In the genomic region with DNA sequence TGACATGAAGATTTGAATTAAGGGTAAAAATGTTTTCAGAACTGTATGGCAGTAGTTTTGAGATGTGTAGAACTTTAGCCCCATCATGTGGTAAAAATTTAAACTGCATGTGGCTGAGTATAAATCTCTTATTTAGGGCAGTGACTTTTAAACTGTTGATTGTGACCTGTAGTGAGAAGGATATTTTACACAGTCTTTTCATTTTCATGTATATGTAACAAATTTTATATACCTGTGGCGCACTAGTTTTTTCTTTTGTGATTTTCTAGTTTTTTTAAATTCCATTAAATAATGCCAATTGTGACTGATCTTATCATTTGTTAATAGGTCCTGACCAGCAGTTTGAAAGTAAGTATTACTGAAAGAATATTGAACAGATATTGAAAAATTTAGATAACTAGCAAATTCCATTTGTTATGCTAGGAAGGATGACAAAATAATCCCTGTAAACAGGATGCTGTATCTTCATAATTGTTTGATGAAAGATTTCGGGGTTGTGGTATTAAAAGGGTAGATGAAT, we compare ENCODE assay signal across 8 cellular contexts. TPM values are rescaled to one million over a fixed set of nuclear protein-coding genes. Genes with fewer than 3 reads are reported as not detected.
DNase-seq lines count a peak whose midpoint lies in the region; ATAC-seq and TF ChIP-seq lines count a peak whose summit lies in the region.

No MANE protein-coding gene starts in this region.

- H3K4me1 Mint-ChIP-seq in effector memory CD8-positive, alpha-beta T cell (ENCODE audit: low read depth in 2 of 2): peaks cover 15 to 42% of the 10 kb centered on the region in 2 donors

- H3K9me3 ChIP-seq in mesenchymal stem cell (ENCODE audit: control insufficient read depth, low read length): no peaks in the 10 kb centered on the region

- no peak overlapping the region for H2AK5ac ChIP-seq in mesenchymal stem cell (ENCODE audit: low read length, severe bottlenecking)

- no peak overlapping the region for H2BK120ac ChIP-seq in mesenchymal stem cell (ENCODE audit: low read depth, low read length)

- H3K36me3 Mint-ChIP-seq in effector memory CD8-positive, alpha-beta T cell (ENCODE audit: insufficient read depth): peaks cover 71% of the 10 kb centered on the region

- no peak for DNase-seq in BJ (ENCODE audit: low read depth)
- peak; percentile 61 to 71 (median 66) for DNase-seq in effector memory CD8-positive, alpha-beta T cell
- DNase-seq in mesenchymal stem cell: peak; percentile 75
- no peak for DNase-seq in activated CD4-positive, alpha-beta T cell treated with anti-CD3 and anti-CD28 coated beads, Interleukin-2, amount 50 U/mL, for 1 hour

- no peak overlapping the region for H3K23ac ChIP-seq in mesenchymal stem cell (ENCODE audit: low read length in 2 of 2)

- ATAC-seq in SK-N-SH treated with all-trans-retinoic acid at 6 μM for 48 hours (peak; percentile 86), GM18909 (IDR thresholded peaks at IDR 0.05; ENCODE audit: poor library complexity, unreplicated experiment) (no peak)
- peak; percentile 83 for ATAC-seq in effector memory CD8-positive, alpha-beta T cell (replicated peaks)

- H3K4ac ChIP-seq in mesenchymal stem cell (ENCODE audit: low read depth in 1 of 2, low read length in 2 of 2): no peak overlapping the region

- no peak overlapping the region for H2BK12ac ChIP-seq in mesenchymal stem cell (ENCODE audit: low read length in 2 of 2)

- H3K36me3 ChIP-seq in BJ (ENCODE audit: control insufficient read depth, insufficient read depth, low read length) (no peaks in the 10 kb centered on the region), KMS-11 (ENCODE audit: insufficient read depth) (peaks cover 5% of the 10 kb centered on the region; the same call in 1 of the 2 replicates), mesenchymal stem cell (ENCODE audit: control insufficient read depth in 1 of 2, insufficient read depth in 2 of 2, low read depth in 1 of 2, low read length in 2 of 2) (peaks cover 7 to 13% of the 10 kb centered on the region in 2 experiments)

- CTCF ChIA-PET in BJ (lab: Yijun Ruan, JAX): interaction anchor here (2.2 kb wide), 1 partner anchor 383 kb away, joined by 5 read pairs; no protein-coding TSS in a partner anchor

- peaks cover 68% of the 10 kb centered on the region for H3K4me1 ChIP-seq in KMS-11 (ENCODE audit: low read depth, poor library complexity, severe bottlenecking)
- peaks cover 7% of the 10 kb centered on the region for H3K4me1 ChIP-seq in mesenchymal stem cell (ENCODE audit: control insufficient read depth, insufficient read depth, low read depth, low read length)

- H3K27me3 ChIP-seq in BJ (ENCODE audit: control insufficient read depth, insufficient read depth, low read length): no peaks in the 10 kb centered on the region
- no peaks in the 10 kb centered on the region for H3K27me3 ChIP-seq in KMS-11 (ENCODE audit: insufficient read depth, low read depth)
- no peaks in the 10 kb centered on the region for H3K27me3 ChIP-seq in mesenchymal stem cell (ENCODE audit: control insufficient read depth in 1 of 2, insufficient read depth in 1 of 2, low read length in 2 of 2)

- peak overlapping the region; percentile 56 to 78 for H3K27ac Mint-ChIP-seq in effector memory CD8-positive, alpha-beta T cell

- TF ChIP-seq CTCF in BJ (IDR thresholded peaks at IDR 0.05; ENCODE audit: insufficient read depth, low read depth, low read length) (peak; percentile 69), GM12875 (IDR thresholded peaks at IDR 0.05; ENCODE audit: borderline replicate concordance, insufficient read depth, low read depth, low read length) (peak; percentile 40; the same call in 1 of the 2 replicates), KMS-11 (conservative IDR thresholded peaks at IDR 0.05; ENCODE audit: low read depth, low read length) (peak; percentile 95)

- no peak overlapping the region for H2AFZ ChIP-seq in KMS-11 (ENCODE audit: low read depth)
- no peak overlapping the region for H2AFZ ChIP-seq in mesenchymal stem cell (ENCODE audit: low read depth, low read length)

- 97% methylated on average over 1 of the region's 2 CpGs for WGBS in mesenchymal stem cell

- peak overlapping the region; percentile 13; the same call in 1 of the 2 replicates for H3K4me2 ChIP-seq in KMS-11
- H3K4me2 ChIP-seq in mesenchymal stem cell (ENCODE audit: low read length, poor library complexity, severe bottlenecking): no peak overlapping the region

- no peak overlapping the region for H3K18ac ChIP-seq in mesenchymal stem cell (ENCODE audit: low read depth in 1 of 2, low read length in 2 of 2)

- no peak overlapping the region for H3K4me3 ChIP-seq in BJ (ENCODE audit: low read depth, low read length)
- H3K4me3 ChIP-seq in GM12875 (ENCODE audit: low read depth, low read length): no peak overlapping the region
- H3K4me3 ChIP-seq in KMS-11 (IDR thresholded peaks at IDR 0.05; ENCODE audit: insufficient read depth, low read depth, low read length): no peak overlapping the region
- H3K4me3 ChIP-seq in mesenchymal stem cell (ENCODE audit: insufficient read depth in 1 of 2, low read depth in 1 of 2, low read length in 2 of 2): no peak overlapping the region

- peak overlapping the region; percentile 66; the same call in 1 of the 2 replicates for H3K27ac ChIP-seq in KMS-11
- no peak overlapping the region for H3K27ac ChIP-seq in mesenchymal stem cell (ENCODE audit: low read length, poor library complexity, severe bottlenecking)

- H3K9ac ChIP-seq in KMS-11 (no peak overlapping the region), mesenchymal stem cell (ENCODE audit: low read length) (peak overlapping the region; percentile 55)

- H4K8ac ChIP-seq in mesenchymal stem cell (ENCODE audit: low read length): no peak overlapping the region

- H3K14ac ChIP-seq in mesenchymal stem cell (ENCODE audit: low read length in 2 of 2): no peak overlapping the region

- H2BK15ac ChIP-seq in mesenchymal stem cell (ENCODE audit: low read depth, poor library complexity, severe bottlenecking): no peak overlapping the region

- peaks cover 97% of the 10 kb centered on the region for H3K79me2 ChIP-seq in KMS-11 (ENCODE audit: insufficient read depth, low read depth)

- no peak overlapping the region for H2BK5ac ChIP-seq in mesenchymal stem cell (ENCODE audit: low read depth, low read length, poor library complexity, severe bottlenecking)

- H3K4me3 Mint-ChIP-seq in effector memory CD8-positive, alpha-beta T cell: peak overlapping the region in 1 of 2 donors; percentile 5

- no peaks in the 10 kb centered on the region for H3K27me3 Mint-ChIP-seq in effector memory CD8-positive, alpha-beta T cell

- POLR2A ChIA-PET in BJ (lab: Charles Lee): no interaction called here

- no peak overlapping the region for H4K91ac ChIP-seq in mesenchymal stem cell (ENCODE audit: low read length)

- H4K20me1 ChIP-seq in KMS-11 (ENCODE audit: insufficient read depth): peaks cover 18% of the 10 kb centered on the region

- H3K9me3 Mint-ChIP-seq in effector memory CD8-positive, alpha-beta T cell: no peaks in the 10 kb centered on the region

- H3K79me1 ChIP-seq in mesenchymal stem cell (replicated peaks; ENCODE audit: low read length, poor library complexity, severe bottlenecking): peaks cover 13% of the 10 kb centered on the region

TF ChIP-seq in SK-N-SH treated with all-trans-retinoic acid at 6 μM for 48 hours, 23 proteins besides CTCF, POLR2A, EP300 and RAD21 (continues in another document):
- TF ChIP-seq ZFP3 (CRISPR knock-in tag; IDR thresholded peaks at IDR 0.05) (no peak), BACH2 (CRISPR knock-in tag; IDR thresholded peaks at IDR 0.05; ENCODE audit: borderline replicate concordance) (no peak), CSDC2 (CRISPR knock-in tag; IDR thresholded peaks at IDR 0.05) (no peak), ZNF70 (CRISPR knock-in tag; IDR thresholded peaks at IDR 0.05) (no peak)
- TF ChIP-seq, protein P1, sequence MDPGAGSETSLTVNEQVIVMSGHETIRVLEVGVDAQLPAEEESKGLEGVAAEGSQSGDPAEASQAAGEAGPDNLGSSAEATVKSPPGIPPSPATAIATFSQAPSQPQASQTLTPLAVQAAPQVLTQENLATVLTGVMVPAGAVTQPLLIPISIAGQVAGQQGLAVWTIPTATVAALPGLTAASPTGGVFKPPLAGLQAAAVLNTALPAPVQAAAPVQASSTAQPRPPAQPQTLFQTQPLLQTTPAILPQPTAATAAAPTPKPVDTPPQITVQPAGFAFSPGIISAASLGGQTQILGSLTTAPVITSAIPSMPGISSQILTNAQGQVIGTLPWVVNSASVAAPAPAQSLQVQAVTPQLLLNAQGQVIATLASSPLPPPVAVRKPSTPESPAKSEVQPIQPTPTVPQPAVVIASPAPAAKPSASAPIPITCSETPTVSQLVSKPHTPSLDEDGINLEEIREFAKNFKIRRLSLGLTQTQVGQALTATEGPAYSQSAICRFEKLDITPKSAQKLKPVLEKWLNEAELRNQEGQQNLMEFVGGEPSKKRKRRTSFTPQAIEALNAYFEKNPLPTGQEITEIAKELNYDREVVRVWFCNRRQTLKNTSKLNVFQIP (CRISPR knock-in tag; IDR thresholded peaks at IDR 0.05; ENCODE audit: borderline replicate concordance, low read depth): no peak
- TF ChIP-seq, protein P2, sequence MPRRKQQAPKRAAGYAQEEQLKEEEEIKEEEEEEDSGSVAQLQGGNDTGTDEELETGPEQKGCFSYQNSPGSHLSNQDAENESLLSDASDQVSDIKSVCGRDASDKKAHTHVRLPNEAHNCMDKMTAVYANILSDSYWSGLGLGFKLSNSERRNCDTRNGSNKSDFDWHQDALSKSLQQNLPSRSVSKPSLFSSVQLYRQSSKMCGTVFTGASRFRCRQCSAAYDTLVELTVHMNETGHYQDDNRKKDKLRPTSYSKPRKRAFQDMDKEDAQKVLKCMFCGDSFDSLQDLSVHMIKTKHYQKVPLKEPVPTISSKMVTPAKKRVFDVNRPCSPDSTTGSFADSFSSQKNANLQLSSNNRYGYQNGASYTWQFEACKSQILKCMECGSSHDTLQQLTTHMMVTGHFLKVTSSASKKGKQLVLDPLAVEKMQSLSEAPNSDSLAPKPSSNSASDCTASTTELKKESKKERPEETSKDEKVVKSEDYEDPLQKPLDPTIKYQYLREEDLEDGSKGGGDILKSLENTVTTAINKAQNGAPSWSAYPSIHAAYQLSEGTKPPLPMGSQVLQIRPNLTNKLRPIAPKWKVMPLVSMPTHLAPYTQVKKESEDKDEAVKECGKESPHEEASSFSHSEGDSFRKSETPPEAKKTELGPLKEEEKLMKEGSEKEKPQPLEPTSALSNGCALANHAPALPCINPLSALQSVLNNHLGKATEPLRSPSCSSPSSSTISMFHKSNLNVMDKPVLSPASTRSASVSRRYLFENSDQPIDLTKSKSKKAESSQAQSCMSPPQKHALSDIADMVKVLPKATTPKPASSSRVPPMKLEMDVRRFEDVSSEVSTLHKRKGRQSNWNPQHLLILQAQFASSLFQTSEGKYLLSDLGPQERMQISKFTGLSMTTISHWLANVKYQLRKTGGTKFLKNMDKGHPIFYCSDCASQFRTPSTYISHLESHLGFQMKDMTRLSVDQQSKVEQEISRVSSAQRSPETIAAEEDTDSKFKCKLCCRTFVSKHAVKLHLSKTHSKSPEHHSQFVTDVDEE (CRISPR knock-in tag; IDR thresholded peaks at IDR 0.05): no peak

RNA-seq across cellular contexts. Expression of a gene that starts 47.2 kb away (rescaled TPM):
- 13.1 and 34.0 TPM in 2 replicates for polyA plus RNA-seq in BJ (2011; rRNA removed)
- polyA minus RNA-seq in BJ (2011; rRNA and poly(A)+ RNA removed): 9.9 and 10.6 TPM in 2 replicates
- polyA plus RNA-seq in mesenchymal stem cell (2013, experiment 1 of 2): 35.5 TPM
- 37.4 TPM for polyA plus RNA-seq in mesenchymal stem cell (2013, experiment 2 of 2)

Comparison
In these comparisons a context has a peak if more than half of its experiments do, and no peak if none do; other contexts are left out.
1. DNase-seq: peak in effector memory CD8-positive, alpha-beta T cell (3 of 3) and mesenchymal stem cell (single experiment); none in BJ (single experiment) and activated CD4-positive, alpha-beta T cell treated with anti-CD3 and anti-CD28 coated beads, Interleukin-2, amount 50 U/mL, for 1 hour (single experiment).
2. CTCF ChIP-seq: peak in every context shown above with its lines; median percentile 95 in KMS-11; 69 in BJ; 40 in GM12875.